ENCODE assay signal across 8 cellular contexts in genomic region chr7:119515214-119515613, GRCh38.
"Had no signal": no experiment of that assay in that cellular context is flagged by ENCODE, and none has a peak within 500 bp of the region (broad histone marks: within the 10 kb centered on the region; RNA-seq: fewer than 3 reads in every experiment).

No MANE protein-coding gene starts in this region.

- FAIRE-seq: G401.6, GM12878, GM12891, GM12892, GM18507, GM19239 had no signal

- ATAC-seq: GM12878 had no signal

- DNase-seq: GDM1, GF-D8 had no signal

- H3K4me3 ChIP-seq: GM12878 had no signal
